In genomic region chr17:1641065-1641403, GRCh38 we compare ENCODE assay signal across 21 cellular contexts. TPM values are rescaled to one million over a fixed set of nuclear protein-coding genes. Genes with fewer than 3 reads are reported as not detected.
DNase-seq lines count a peak whose midpoint lies in the region; ATAC-seq and TF ChIP-seq lines count a peak whose summit lies in the region.
"Had no signal": no experiment of that assay in that cellular context is flagged by ENCODE, and none has a peak within 500 bp of the region (broad histone marks: within the 10 kb centered on the region; RNA-seq: fewer than 3 reads in every experiment).

No MANE protein-coding gene starts in this region.

- peaks cover 0 to 3% of the 10 kb centered on the region in 2 donors for H3K36me3 ChIP-seq in thyroid gland
- H3K36me3 ChIP-seq: BE2C had no signal

- H3K27me3 Mint-ChIP-seq in endothelial cell (ENCODE audit: unreplicated experiment): peaks cover 33% of the 10 kb centered on the region
- H3K27me3 Mint-ChIP-seq: activated CD8-positive, alpha-beta memory T cell treated with anti-CD3 and anti-CD28 coated beads, Interleukin-2, amount 10 ng/mL, durations not matched to agents 7 days and 5 days; activated naive CD8-positive, alpha-beta T cell treated with anti-CD3 and anti-CD28 coated beads for 36 hours had no signal

- H3K4me1 Mint-ChIP-seq in endothelial cell (ENCODE audit: unreplicated experiment): peaks cover 34% of the 10 kb centered on the region

- TF ChIP-seq CTCF in endothelial cell (IDR thresholded peaks at IDR 0.05; ENCODE audit: unreplicated experiment) (no peak), thyroid gland (IDR thresholded peaks at IDR 0.05) (no peak)

- peak; percentile 37 for DNase-seq in Right ventricle myocardium inferior (ENCODE audit: missing footprints)
- no peak for DNase-seq in left cardiac atrium
- DNase-seq in endothelial cell (ENCODE audit: low spot score): no peak
- no peak for DNase-seq in thyroid gland
- no peak for DNase-seq in NCI-H2029 treated with DMSO at 0.1 percent for 48 hours (lab: John Stamatoyannopoulos, UW)
- DNase-seq: 8988T; activated CD4-positive, alpha-beta T cell treated with anti-CD3 and anti-CD28 coated beads for 48 hours; activated CD8-positive, alpha-beta memory T cell treated with anti-CD3 and anti-CD28 coated beads, Interleukin-2, amount 10 ng/mL, durations not matched to agents 7 days and 5 days; activated naive CD8-positive, alpha-beta T cell treated with anti-CD3 and anti-CD28 coated beads for 36 hours; BE2C; Calu3; EL; naive thymus-derived CD4-positive, alpha-beta T cell; NCI-H1048; NCI-H2081; NCI-H446 treated with DMSO at 0.1 percent for 48 hours; NK-92 treated with Interleukin-12 subunit alpha and Interleukin-12 subunit beta, amount 100 ng/mL, for 24 hours; stimulated activated CD4-positive, alpha-beta T cell treated with anti-CD3 and anti-CD28 coated beads, Interleukin-4, amount 100 ng/mL, for 24 hours had no signal

- no peaks in the 10 kb centered on the region for H3K27me3 ChIP-seq in thyroid gland
- H3K27me3 ChIP-seq: BE2C had no signal

- no peak for TF ChIP-seq POLR2A in thyroid gland (IDR thresholded peaks at IDR 0.05)

- peaks cover 31 to 51% of the 10 kb centered on the region in 2 donors for H3K4me1 ChIP-seq in thyroid gland
- H3K4me1 ChIP-seq: BE2C had no signal

- no peaks in the 10 kb centered on the region for H3K9me3 Mint-ChIP-seq in endothelial cell (ENCODE audit: unreplicated experiment)
- H3K9me3 Mint-ChIP-seq: activated naive CD8-positive, alpha-beta T cell treated with anti-CD3 and anti-CD28 coated beads for 36 hours; naive thymus-derived CD4-positive, alpha-beta T cell had no signal

- peak overlapping the region; percentile 65 to 85 (median 68) for H3K27ac ChIP-seq in thyroid gland
- H3K27ac ChIP-seq: coronary artery, KMS-11 had no signal

- ATAC-seq in Right ventricle myocardium inferior (no peak), left cardiac atrium (no peak), GM18519 (IDR thresholded peaks at IDR 0.05; ENCODE audit: low FRiP score, unreplicated experiment) (no peak)
- ATAC-seq: activated CD8-positive, alpha-beta memory T cell treated with anti-CD3 and anti-CD28 coated beads, Interleukin-2, amount 10 ng/mL, durations not matched to agents 7 days and 5 days; naive thymus-derived CD4-positive, alpha-beta T cell had no signal

- intact Hi-C loops in Right ventricle myocardium inferior (cut with DNase I) (no loop called here), left cardiac atrium (cut with DNase I) (no loop called here), thyroid gland (cut with DNase I) (no loop called here)

- 86 to 88% methylated on average over 8 to 12 of the region's 12 CpGs for WGBS in thyroid gland, 2 donors

- H3K9me3 ChIP-seq in thyroid gland: no peaks in the 10 kb centered on the region
- H3K9me3 ChIP-seq: BE2C had no signal

- peak overlapping the region; percentile 80 for H3K4me3 Mint-ChIP-seq in endothelial cell (ENCODE audit: unreplicated experiment)
- H3K4me3 Mint-ChIP-seq: activated CD8-positive, alpha-beta memory T cell treated with anti-CD3 and anti-CD28 coated beads, Interleukin-2, amount 10 ng/mL, durations not matched to agents 7 days and 5 days; activated naive CD8-positive, alpha-beta T cell treated with anti-CD3 and anti-CD28 coated beads for 36 hours had no signal

- peak overlapping the region; percentile 61 for H3K27ac Mint-ChIP-seq in endothelial cell (ENCODE audit: unreplicated experiment)
- H3K27ac Mint-ChIP-seq: activated CD8-positive, alpha-beta memory T cell treated with anti-CD3 and anti-CD28 coated beads, Interleukin-2, amount 10 ng/mL, durations not matched to agents 7 days and 5 days; activated naive CD8-positive, alpha-beta T cell treated with anti-CD3 and anti-CD28 coated beads for 36 hours had no signal

- no peak overlapping the region for H3K4me3 ChIP-seq in thyroid gland (replicated peaks in 1 of 3)
- H3K4me3 ChIP-seq: coronary artery had no signal

- peaks cover 35% of the 10 kb centered on the region for H3K36me3 Mint-ChIP-seq in endothelial cell (ENCODE audit: low read depth, unreplicated experiment)
- H3K36me3 Mint-ChIP-seq: activated CD8-positive, alpha-beta memory T cell treated with anti-CD3 and anti-CD28 coated beads, Interleukin-2, amount 10 ng/mL, durations not matched to agents 7 days and 5 days; activated naive CD8-positive, alpha-beta T cell treated with anti-CD3 and anti-CD28 coated beads for 36 hours; naive thymus-derived CD4-positive, alpha-beta T cell had no signal

RNA-seq across cellular contexts. Expression of gene SCARF1, which starts 4.5 kb away (rescaled TPM):
- total RNA-seq in Right ventricle myocardium inferior: 12.4 TPM
- total RNA-seq in left cardiac atrium: 10 to 100 TPM; 10.7 to 17.7 TPM
- total RNA-seq in endothelial cell (ENCODE audit: unreplicated experiment): 289 TPM
- 10 to 100 TPM; 31.6 to 52.0 (median 35.5) TPM for total RNA-seq in thyroid gland

RNA-seq across cellular contexts. Expression of gene RILP, which starts 8.6 kb away (rescaled TPM):
- 73.0 TPM for total RNA-seq in Right ventricle myocardium inferior
- total RNA-seq in left cardiac atrium: 10 to 100 TPM; 38.5 to 44.5 TPM
- total RNA-seq in endothelial cell (ENCODE audit: unreplicated experiment): 14.2 TPM
- 100 to 1,000 TPM in 3 of 4 donors, 10 to 100 TPM in 1; 67.5 to 140 (median 124) TPM for total RNA-seq in thyroid gland

RNA-seq across cellular contexts. Expression of gene SLC43A2, which starts 12.4 kb away (rescaled TPM):
- total RNA-seq in Right ventricle myocardium inferior (5.5 TPM), left cardiac atrium (1 to 10 TPM; 7.4 to 8.2 TPM), endothelial cell (ENCODE audit: unreplicated experiment) (71.4 TPM), thyroid gland (10 to 100 TPM; 17.5 to 28.2 (median 23.9) TPM)

RNA-seq across cellular contexts. Expression of gene PRPF8, which starts 43.6 kb away (rescaled TPM):
- 120 TPM for total RNA-seq in Right ventricle myocardium inferior
- total RNA-seq in left cardiac atrium: 100 to 1,000 TPM; 136 to 181 TPM
- 295 TPM for total RNA-seq in endothelial cell (ENCODE audit: unreplicated experiment)
- 100 to 1,000 TPM; 181 to 256 (median 242) TPM for total RNA-seq in thyroid gland
